ENCODE assay signal across 8 cellular contexts in genomic region chr22:42581762-42582716, GRCh38. TPM values are rescaled to one million over a fixed set of nuclear protein-coding genes. Genes with fewer than 3 reads are reported as not detected.
DNase-seq lines count a peak whose midpoint lies in the region; ATAC-seq and TF ChIP-seq lines count a peak whose summit lies in the region.

No MANE protein-coding gene starts in this region.

- intact Hi-C loops in left lung (cut with DNase I), result no loop called here

- H3K9me3 ChIP-seq in left lung, result no peaks in the 10 kb centered on the region

- no peaks in the 10 kb centered on the region for H3K27me3 ChIP-seq in left lung

- DNase-seq in GM04504 (ENCODE audit: low read depth) (peak; percentile 36), NCI-H226 (peak; percentile 39), dedifferentiated amniotic fluid mesenchymal stem cell (ENCODE audit: extremely low spot score) (peak; percentile 17), left lung (peak; percentile 77 to 93)
- peak; percentile 90 for DNase-seq in activated CD4-positive, alpha-beta T cell treated with anti-CD3 and anti-CD28 coated beads for 48 hours
- DNase-seq in stimulated activated CD4-positive, alpha-beta T cell treated with anti-CD3 and anti-CD28 coated beads, Interleukin-2, amount 100 ng/mL, for 24 hours, result peak; percentile 87 to 90

- ATAC-seq in HG02852 (IDR thresholded peaks at IDR 0.05; ENCODE audit: unreplicated experiment) (peak; percentile 64), left lung (peak; percentile 96), GM18858 (IDR thresholded peaks at IDR 0.05; ENCODE audit: unreplicated experiment) (no peak)

- no peak for TF ChIP-seq CTCF in left lung (IDR thresholded peaks at IDR 0.05)

- peaks cover 3 to 26% of the 10 kb centered on the region in 2 donors for H3K4me1 ChIP-seq in left lung

- H3K27ac ChIP-seq in left lung, result no peak overlapping the region

- peak overlapping the region; percentile 75 to 81 for H3K4me3 ChIP-seq in left lung

- peaks cover 0 to 74% of the 10 kb centered on the region in 2 donors for H3K36me3 ChIP-seq in left lung

RNA-seq across cellular contexts. Expression of gene SERHL2, which starts 28.3 kb away (rescaled TPM):
- total RNA-seq in left lung, result 1 to 10 TPM; 2.1 to 3.0 TPM

RNA-seq across cellular contexts. Expression of gene POLDIP3, which starts 32.6 kb away (rescaled TPM):
- 10 to 100 TPM; 56.6 to 61.6 TPM for total RNA-seq in left lung

RNA-seq across cellular contexts. Expression of gene ATP5MGL, which starts 58.4 kb away (rescaled TPM):
- 1 to 10 TPM in 1 of 2 donors, under 1 TPM in 1; 0.60 to 1.2 TPM for total RNA-seq in left lung

Comparison
In these comparisons a context has a peak if more than half of its experiments do, and no peak if none do; other contexts are left out.
1. DNase-seq: peak in every context shown above with its lines; median percentile 90 in activated CD4-positive, alpha-beta T cell treated with anti-CD3 and anti-CD28 coated beads for 48 hours; 88 in stimulated activated CD4-positive, alpha-beta T cell treated with anti-CD3 and anti-CD28 coated beads, Interleukin-2, amount 100 ng/mL, for 24 hours; 85 in left lung; 39 in NCI-H226; 36 in GM04504; 17 in dedifferentiated amniotic fluid mesenchymal stem cell.